In the genomic region with DNA sequence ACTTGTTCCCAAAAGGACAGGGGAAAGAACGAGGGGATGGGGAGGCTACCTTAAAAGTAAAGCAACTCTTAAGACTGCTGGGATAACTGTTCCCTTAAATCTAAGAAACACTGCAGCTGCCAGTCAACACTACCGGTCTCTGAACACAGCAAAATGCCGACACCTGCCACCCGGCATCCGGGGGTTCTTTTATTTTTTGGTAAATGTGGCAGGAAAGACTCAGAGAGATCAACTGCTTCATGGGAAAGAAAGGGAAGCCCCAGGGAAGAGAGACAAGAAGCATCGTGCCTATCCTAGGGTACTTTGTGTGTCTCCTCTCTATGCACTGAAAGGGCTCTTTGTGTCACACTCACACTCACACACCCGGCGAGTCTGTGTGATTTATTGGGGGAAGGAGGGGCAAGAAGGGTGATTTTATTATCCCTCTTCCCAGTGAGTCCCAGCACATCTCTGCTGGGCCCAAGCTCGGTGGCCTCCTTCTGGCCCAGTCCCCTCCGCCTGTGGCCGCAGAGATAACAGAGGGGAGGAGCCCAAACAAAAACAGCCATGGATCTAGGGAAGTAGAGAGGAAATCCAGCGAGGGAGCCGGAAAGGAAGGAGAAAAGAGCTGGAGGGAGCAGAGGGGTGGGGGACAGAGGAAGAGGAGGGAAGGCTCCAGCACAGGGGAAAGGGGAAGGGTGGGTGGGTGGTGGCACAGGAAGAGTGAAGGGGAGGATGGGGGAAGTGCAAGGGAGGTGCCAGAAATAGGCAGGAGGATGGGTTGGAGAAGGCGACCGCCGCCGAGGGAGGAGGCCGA, we compare ENCODE assay signal across 1 cellular context.
TF ChIP-seq lines count a peak whose summit lies in the region.

No MANE protein-coding gene starts in this region.

TF ChIP-seq in K562, 482 proteins besides CTCF, POLR2A, EP300 and RAD21 (continued from another document and continues in another):
- TF ChIP-seq NFE2L1 (tag; IDR thresholded peaks at IDR 0.05; ENCODE audit: borderline replicate concordance, low read depth): no peak
- TF ChIP-seq HNRNPUL1 (IDR thresholded peaks at IDR 0.05; ENCODE audit: low read length): no peak
- TF ChIP-seq BRD4 (IDR thresholded peaks at IDR 0.05): no peak
- TF ChIP-seq RAD51 (IDR thresholded peaks at IDR 0.05; ENCODE audit: borderline replicate concordance, low read depth): no peak
- TF ChIP-seq JUNB (CRISPR knock-in tag; conservative IDR thresholded peaks at IDR 0.05): no peak
- TF ChIP-seq ETV5 (CRISPR knock-in tag; IDR thresholded peaks at IDR 0.05; ENCODE audit: low read depth): no peak
- no peak for TF ChIP-seq KAT2B (IDR thresholded peaks at IDR 0.05; ENCODE audit: low read depth, low read length)
- TF ChIP-seq FUS (optimal IDR thresholded peaks at IDR 0.05; ENCODE audit: low read depth, low read length): no peak
- TF ChIP-seq, protein P1, sequence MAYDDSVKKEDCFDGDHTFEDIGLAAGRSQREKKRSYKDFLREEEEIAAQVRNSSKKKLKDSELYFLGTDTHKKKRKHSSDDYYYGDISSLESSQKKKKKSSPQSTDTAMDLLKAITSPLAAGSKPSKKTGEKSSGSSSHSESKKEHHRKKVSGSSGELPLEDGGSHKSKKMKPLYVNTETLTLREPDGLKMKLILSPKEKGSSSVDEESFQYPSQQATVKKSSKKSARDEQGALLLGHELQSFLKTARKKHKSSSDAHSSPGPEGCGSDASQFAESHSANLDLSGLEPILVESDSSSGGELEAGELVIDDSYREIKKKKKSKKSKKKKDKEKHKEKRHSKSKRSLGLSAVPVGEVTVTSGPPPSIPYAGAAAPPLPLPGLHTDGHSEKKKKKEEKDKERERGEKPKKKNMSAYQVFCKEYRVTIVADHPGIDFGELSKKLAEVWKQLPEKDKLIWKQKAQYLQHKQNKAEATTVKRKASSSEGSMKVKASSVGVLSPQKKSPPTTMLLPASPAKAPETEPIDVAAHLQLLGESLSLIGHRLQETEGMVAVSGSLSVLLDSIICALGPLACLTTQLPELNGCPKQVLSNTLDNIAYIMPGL (CRISPR knock-in tag; IDR thresholded peaks at IDR 0.05): no peak
- TF ChIP-seq ZNF766 (CRISPR knock-in tag; conservative IDR thresholded peaks at IDR 0.05): no peak
- TF ChIP-seq SETDB1 (IDR thresholded peaks at IDR 0.05; ENCODE audit: low read length): no peak
- no peak for TF ChIP-seq MBD2 (IDR thresholded peaks at IDR 0.05; ENCODE audit: borderline replicate concordance, low read depth)
- no peak for TF ChIP-seq MYNN (IDR thresholded peaks at IDR 0.05)
- no peak for TF ChIP-seq MYNN (CRISPR knock-in tag; IDR thresholded peaks at IDR 0.05)
- TF ChIP-seq TSC22D4 (tag; IDR thresholded peaks at IDR 0.05): no peak
- TF ChIP-seq, protein P2, sequence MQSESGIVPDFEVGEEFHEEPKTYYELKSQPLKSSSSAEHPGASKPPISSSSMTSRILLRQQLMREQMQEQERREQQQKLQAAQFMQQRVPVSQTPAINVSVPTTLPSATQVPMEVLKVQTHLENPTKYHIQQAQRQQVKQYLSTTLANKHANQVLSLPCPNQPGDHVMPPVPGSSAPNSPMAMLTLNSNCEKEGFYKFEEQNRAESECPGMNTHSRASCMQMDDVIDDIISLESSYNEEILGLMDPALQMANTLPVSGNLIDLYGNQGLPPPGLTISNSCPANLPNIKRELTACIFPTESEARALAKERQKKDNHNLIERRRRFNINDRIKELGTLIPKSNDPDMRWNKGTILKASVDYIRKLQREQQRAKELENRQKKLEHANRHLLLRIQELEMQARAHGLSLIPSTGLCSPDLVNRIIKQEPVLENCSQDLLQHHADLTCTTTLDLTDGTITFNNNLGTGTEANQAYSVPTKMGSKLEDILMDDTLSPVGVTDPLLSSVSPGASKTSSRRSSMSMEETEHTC (IDR thresholded peaks at IDR 0.05): no peak
- TF ChIP-seq, protein P3, sequence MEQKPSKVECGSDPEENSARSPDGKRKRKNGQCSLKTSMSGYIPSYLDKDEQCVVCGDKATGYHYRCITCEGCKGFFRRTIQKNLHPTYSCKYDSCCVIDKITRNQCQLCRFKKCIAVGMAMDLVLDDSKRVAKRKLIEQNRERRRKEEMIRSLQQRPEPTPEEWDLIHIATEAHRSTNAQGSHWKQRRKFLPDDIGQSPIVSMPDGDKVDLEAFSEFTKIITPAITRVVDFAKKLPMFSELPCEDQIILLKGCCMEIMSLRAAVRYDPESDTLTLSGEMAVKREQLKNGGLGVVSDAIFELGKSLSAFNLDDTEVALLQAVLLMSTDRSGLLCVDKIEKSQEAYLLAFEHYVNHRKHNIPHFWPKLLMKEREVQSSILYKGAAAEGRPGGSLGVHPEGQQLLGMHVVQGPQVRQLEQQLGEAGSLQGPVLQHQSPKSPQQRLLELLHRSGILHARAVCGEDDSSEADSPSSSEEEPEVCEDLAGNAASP (IDR thresholded peaks at IDR 0.05): no peak
- no peak for TF ChIP-seq EZH2 (IDR thresholded peaks at IDR 0.05; ENCODE audit: borderline replicate concordance, low read depth, low read length)
- TF ChIP-seq, protein P4, sequence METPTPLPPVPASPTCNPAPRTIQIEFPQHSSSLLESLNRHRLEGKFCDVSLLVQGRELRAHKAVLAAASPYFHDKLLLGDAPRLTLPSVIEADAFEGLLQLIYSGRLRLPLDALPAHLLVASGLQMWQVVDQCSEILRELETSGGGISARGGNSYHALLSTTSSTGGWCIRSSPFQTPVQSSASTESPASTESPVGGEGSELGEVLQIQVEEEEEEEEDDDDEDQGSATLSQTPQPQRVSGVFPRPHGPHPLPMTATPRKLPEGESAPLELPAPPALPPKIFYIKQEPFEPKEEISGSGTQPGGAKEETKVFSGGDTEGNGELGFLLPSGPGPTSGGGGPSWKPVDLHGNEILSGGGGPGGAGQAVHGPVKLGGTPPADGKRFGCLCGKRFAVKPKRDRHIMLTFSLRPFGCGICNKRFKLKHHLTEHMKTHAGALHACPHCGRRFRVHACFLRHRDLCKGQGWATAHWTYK (CRISPR knock-in tag; IDR thresholded peaks at IDR 0.05): no peak
- no peak for TF ChIP-seq POLR2AphosphoS2 (IDR thresholded peaks at IDR 0.05; ENCODE audit: low read length)
- TF ChIP-seq, protein P5, sequence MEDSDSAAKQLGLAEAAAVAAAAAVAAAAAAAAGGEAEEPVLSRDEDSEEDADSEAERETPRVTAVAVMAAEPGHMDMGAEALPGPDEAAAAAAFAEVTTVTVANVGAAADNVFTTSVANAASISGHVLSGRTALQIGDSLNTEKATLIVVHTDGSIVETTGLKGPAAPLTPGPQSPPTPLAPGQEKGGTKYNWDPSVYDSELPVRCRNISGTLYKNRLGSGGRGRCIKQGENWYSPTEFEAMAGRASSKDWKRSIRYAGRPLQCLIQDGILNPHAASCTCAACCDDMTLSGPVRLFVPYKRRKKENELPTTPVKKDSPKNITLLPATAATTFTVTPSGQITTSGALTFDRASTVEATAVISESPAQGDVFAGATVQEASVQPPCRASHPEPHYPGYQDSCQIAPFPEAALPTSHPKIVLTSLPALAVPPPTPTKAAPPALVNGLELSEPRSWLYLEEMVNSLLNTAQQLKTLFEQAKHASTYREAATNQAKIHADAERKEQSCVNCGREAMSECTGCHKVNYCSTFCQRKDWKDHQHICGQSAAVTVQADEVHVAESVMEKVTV (CRISPR knock-in tag; IDR thresholded peaks at IDR 0.05): no peak
- no peak for TF ChIP-seq ERF (CRISPR knock-in tag; IDR thresholded peaks at IDR 0.05)
- TF ChIP-seq MYC (IDR thresholded peaks at IDR 0.05; ENCODE audit: low read depth, low read length): no peak
- TF ChIP-seq MYC (CRISPR knock-in tag; IDR thresholded peaks at IDR 0.05; ENCODE audit: borderline replicate concordance, low read depth): no peak
- no peak for TF ChIP-seq SPI1 (IDR thresholded peaks at IDR 0.05; ENCODE audit: borderline replicate concordance, low read depth, low read length)
- TF ChIP-seq, protein P6, sequence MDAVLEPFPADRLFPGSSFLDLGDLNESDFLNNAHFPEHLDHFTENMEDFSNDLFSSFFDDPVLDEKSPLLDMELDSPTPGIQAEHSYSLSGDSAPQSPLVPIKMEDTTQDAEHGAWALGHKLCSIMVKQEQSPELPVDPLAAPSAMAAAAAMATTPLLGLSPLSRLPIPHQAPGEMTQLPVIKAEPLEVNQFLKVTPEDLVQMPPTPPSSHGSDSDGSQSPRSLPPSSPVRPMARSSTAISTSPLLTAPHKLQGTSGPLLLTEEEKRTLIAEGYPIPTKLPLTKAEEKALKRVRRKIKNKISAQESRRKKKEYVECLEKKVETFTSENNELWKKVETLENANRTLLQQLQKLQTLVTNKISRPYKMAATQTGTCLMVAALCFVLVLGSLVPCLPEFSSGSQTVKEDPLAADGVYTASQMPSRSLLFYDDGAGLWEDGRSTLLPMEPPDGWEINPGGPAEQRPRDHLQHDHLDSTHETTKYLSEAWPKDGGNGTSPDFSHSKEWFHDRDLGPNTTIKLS (IDR thresholded peaks at IDR 0.05; ENCODE audit: borderline replicate concordance, low read depth): no peak
- TF ChIP-seq, protein P7, sequence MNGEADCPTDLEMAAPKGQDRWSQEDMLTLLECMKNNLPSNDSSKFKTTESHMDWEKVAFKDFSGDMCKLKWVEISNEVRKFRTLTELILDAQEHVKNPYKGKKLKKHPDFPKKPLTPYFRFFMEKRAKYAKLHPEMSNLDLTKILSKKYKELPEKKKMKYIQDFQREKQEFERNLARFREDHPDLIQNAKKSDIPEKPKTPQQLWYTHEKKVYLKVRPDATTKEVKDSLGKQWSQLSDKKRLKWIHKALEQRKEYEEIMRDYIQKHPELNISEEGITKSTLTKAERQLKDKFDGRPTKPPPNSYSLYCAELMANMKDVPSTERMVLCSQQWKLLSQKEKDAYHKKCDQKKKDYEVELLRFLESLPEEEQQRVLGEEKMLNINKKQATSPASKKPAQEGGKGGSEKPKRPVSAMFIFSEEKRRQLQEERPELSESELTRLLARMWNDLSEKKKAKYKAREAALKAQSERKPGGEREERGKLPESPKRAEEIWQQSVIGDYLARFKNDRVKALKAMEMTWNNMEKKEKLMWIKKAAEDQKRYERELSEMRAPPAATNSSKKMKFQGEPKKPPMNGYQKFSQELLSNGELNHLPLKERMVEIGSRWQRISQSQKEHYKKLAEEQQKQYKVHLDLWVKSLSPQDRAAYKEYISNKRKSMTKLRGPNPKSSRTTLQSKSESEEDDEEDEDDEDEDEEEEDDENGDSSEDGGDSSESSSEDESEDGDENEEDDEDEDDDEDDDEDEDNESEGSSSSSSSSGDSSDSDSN (IDR thresholded peaks at IDR 0.05; ENCODE audit: borderline replicate concordance in 1 of 2, low read depth in 2 of 2, low read length in 2 of 2): peak in 1 of 2 experiments; percentile 82; a peak in 3 of 4 replicates
- no peak for TF ChIP-seq HMG20A (CRISPR knock-in tag; conservative IDR thresholded peaks at IDR 0.05)
- TF ChIP-seq SP2 (IDR thresholded peaks at IDR 0.05; ENCODE audit: extremely low read depth, low read depth, low read length, poor library complexity, severe bottlenecking): no peak
- TF ChIP-seq, protein P8, sequence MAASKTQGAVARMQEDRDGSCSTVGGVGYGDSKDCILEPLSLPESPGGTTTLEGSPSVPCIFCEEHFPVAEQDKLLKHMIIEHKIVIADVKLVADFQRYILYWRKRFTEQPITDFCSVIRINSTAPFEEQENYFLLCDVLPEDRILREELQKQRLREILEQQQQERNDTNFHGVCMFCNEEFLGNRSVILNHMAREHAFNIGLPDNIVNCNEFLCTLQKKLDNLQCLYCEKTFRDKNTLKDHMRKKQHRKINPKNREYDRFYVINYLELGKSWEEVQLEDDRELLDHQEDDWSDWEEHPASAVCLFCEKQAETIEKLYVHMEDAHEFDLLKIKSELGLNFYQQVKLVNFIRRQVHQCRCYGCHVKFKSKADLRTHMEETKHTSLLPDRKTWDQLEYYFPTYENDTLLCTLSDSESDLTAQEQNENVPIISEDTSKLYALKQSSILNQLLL (CRISPR knock-in tag; IDR thresholded peaks at IDR 0.05; ENCODE audit: borderline replicate concordance): no peak
- TF ChIP-seq ZNF316 (IDR thresholded peaks at IDR 0.05): no peak
- TF ChIP-seq ELF1 (tag; IDR thresholded peaks at IDR 0.05): no peak
- TF ChIP-seq NR2C1 (IDR thresholded peaks at IDR 0.05): no peak
- no peak for TF ChIP-seq NR2C1 (tag; IDR thresholded peaks at IDR 0.05)
- TF ChIP-seq ZFP1 (CRISPR knock-in tag; IDR thresholded peaks at IDR 0.05): no peak
- no peak for TF ChIP-seq ZNF79 (CRISPR knock-in tag; IDR thresholded peaks at IDR 0.05; ENCODE audit: low read depth)
- no peak for TF ChIP-seq SMAD3 (CRISPR knock-in tag; conservative IDR thresholded peaks at IDR 0.05)
- TF ChIP-seq BRF1 (IDR thresholded peaks at IDR 0.05; ENCODE audit: borderline replicate concordance, extremely low read depth, insufficient read length): no peak
- TF ChIP-seq ARID2 (IDR thresholded peaks at IDR 0.05): no peak
- TF ChIP-seq BHLHE40 (IDR thresholded peaks at IDR 0.05; ENCODE audit: low read length): no peak
- TF ChIP-seq, protein P9, sequence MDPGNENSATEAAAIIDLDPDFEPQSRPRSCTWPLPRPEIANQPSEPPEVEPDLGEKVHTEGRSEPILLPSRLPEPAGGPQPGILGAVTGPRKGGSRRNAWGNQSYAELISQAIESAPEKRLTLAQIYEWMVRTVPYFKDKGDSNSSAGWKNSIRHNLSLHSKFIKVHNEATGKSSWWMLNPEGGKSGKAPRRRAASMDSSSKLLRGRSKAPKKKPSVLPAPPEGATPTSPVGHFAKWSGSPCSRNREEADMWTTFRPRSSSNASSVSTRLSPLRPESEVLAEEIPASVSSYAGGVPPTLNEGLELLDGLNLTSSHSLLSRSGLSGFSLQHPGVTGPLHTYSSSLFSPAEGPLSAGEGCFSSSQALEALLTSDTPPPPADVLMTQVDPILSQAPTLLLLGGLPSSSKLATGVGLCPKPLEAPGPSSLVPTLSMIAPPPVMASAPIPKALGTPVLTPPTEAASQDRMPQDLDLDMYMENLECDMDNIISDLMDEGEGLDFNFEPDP (CRISPR knock-in tag; IDR thresholded peaks at IDR 0.05): no peak
- TF ChIP-seq, protein P10, sequence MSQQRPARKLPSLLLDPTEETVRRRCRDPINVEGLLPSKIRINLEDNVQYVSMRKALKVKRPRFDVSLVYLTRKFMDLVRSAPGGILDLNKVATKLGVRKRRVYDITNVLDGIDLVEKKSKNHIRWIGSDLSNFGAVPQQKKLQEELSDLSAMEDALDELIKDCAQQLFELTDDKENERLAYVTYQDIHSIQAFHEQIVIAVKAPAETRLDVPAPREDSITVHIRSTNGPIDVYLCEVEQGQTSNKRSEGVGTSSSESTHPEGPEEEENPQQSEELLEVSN (IDR thresholded peaks at IDR 0.05; ENCODE audit: borderline replicate concordance in 1 of 2, extremely low read depth in 1 of 2, insufficient read depth in 1 of 2, insufficient read length in 1 of 2, low read depth in 1 of 2, low read length in 1 of 2, poor library complexity in 1 of 2, severe bottlenecking in 1 of 2): no peak
- TF ChIP-seq PHF8 (IDR thresholded peaks at IDR 0.05; ENCODE audit: borderline replicate concordance, low read length): no peak
- no peak for TF ChIP-seq HNRNPLL (IDR thresholded peaks at IDR 0.05; ENCODE audit: low read depth, low read length, poor library complexity, severe bottlenecking)
- TF ChIP-seq KDM2B (CRISPR knock-in tag; IDR thresholded peaks at IDR 0.05): no peak
- TF ChIP-seq NR3C1 (CRISPR knock-in tag; IDR thresholded peaks at IDR 0.05): no peak
- TF ChIP-seq POLR2G (IDR thresholded peaks at IDR 0.05; ENCODE audit: low read depth, low read length): no peak
- TF ChIP-seq ARNT (IDR thresholded peaks at IDR 0.05): no peak
- TF ChIP-seq TAL1 (IDR thresholded peaks at IDR 0.05): peak; percentile 68
- TF ChIP-seq, protein P11, sequence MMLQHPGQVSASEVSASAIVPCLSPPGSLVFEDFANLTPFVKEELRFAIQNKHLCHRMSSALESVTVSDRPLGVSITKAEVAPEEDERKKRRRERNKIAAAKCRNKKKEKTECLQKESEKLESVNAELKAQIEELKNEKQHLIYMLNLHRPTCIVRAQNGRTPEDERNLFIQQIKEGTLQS (IDR thresholded peaks at IDR 0.05): no peak
- TF ChIP-seq, protein P11 (CRISPR knock-in tag; conservative IDR thresholded peaks at IDR 0.05): no peak
